7 cellular contexts compared by ENCODE assay signal in genomic region chr4:172099376-172099775, GRCh38.
"Had no signal": no experiment of that assay in that cellular context is flagged by ENCODE, and none has a peak within 500 bp of the region (broad histone marks: within the 10 kb centered on the region; RNA-seq: fewer than 3 reads in every experiment).

No MANE protein-coding gene starts in this region.

- H3K27ac Mint-ChIP-seq: GM23338, H9, HFFc6 had no signal

- DNase-seq: GM23248, GOT3, H7, H9, HCEC 1CT, HFFc6 had no signal

- H3K9me3 Mint-ChIP-seq: GM23338, H9, HFFc6 had no signal

- H3K4me3 Mint-ChIP-seq: GM23338, H9, HFFc6 had no signal
